9 cellular contexts compared by ENCODE assay signal in the genomic region with DNA sequence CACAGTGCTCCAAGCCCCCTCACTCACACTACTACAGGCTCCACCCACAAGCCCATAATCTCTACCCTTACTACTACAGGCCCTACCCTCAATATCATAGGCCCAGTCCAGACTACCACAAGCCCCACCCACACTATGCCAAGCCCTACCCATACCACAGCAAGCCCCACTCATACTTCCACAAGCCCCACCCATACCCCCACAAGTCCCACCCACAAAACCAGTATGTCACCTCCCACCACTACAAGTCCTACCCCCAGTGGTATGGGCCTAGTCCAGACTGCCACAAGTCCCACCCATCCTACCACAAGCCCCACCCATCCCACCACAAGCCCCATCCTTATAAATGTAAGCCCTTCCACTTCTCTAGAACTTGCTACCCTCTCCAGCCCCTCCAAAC. TPM values are rescaled to one million over a fixed set of nuclear protein-coding genes. Genes with fewer than 3 reads are reported as not detected.
DNase-seq lines count a peak whose midpoint lies in the region; ATAC-seq, FAIRE-seq and TF ChIP-seq lines count a peak whose summit lies in the region.
"Had no signal": no experiment of that assay in that cellular context is flagged by ENCODE, and none has a peak within 500 bp of the region (broad histone marks: within the 10 kb centered on the region; RNA-seq: fewer than 3 reads in every experiment).

No MANE protein-coding gene starts in this region.

- no peak overlapping the region for H3K9ac ChIP-seq in K562 (ENCODE audit: insufficient read depth in 1 of 2, low read depth in 2 of 2, low read length in 2 of 2)

- ATAC-seq in HG03280 (IDR thresholded peaks at IDR 0.05; ENCODE audit: unreplicated experiment) (peak; percentile 47), K562 (peak; percentile 91), naive B cell (ENCODE audit: low read depth in 2 of 2) (peak; percentile 64 to 68), HG03039 (IDR thresholded peaks at IDR 0.05; ENCODE audit: unreplicated experiment) (no peak)

- peak overlapping the region; percentile 80 for H3K27ac Mint-ChIP-seq in T-helper 2 cell treated with Interferon-gamma antibody and Interleukin-4, amounts not matched to agents 5 μg/mL and 100 μg/mL, for 36 hours
- H3K27ac Mint-ChIP-seq in naive B cell = peak overlapping the region; percentile 80 to 97 (median 92)

- H3K36me3 ChIP-seq in K562 (ENCODE audit: control insufficient read depth, insufficient read depth, low read length) = peaks cover 47% of the 10 kb centered on the region; the same call in 1 of the 3 replicates

- no peaks in the 10 kb centered on the region for H3K9me3 Mint-ChIP-seq in T-helper 2 cell treated with Interferon-gamma antibody and Interleukin-4, amounts not matched to agents 5 μg/mL and 100 μg/mL, for 36 hours
- H3K9me3 Mint-ChIP-seq in naive B cell = no peaks in the 10 kb centered on the region

- H3K9me1 ChIP-seq in K562 (ENCODE audit: control insufficient read depth, insufficient read depth, low read length) = no peaks in the 10 kb centered on the region

- no peak for TF ChIP-seq CTCF in K562 (IDR thresholded peaks at IDR 0.05 in 2 of 3, conservative IDR thresholded peaks at IDR 0.05 in 1 of 3; ENCODE audit: insufficient read depth in 2 of 3, low read depth in 1 of 3, low read length in 3 of 3)

- H3K27ac ChIP-seq in K562 (ENCODE audit: extremely low read depth, low read depth, low read length) = no peak overlapping the region

- H3K4me3 Mint-ChIP-seq in T-helper 2 cell treated with Interferon-gamma antibody and Interleukin-4, amounts not matched to agents 5 μg/mL and 100 μg/mL, for 36 hours = peak overlapping the region; percentile 1
- H3K4me3 Mint-ChIP-seq in naive B cell = peak overlapping the region in 6 of 8 donors; percentile 9 to 49 (median 39)

- H3K79me2 ChIP-seq in K562 (ENCODE audit: control insufficient read depth, insufficient read depth, low read length) = no peaks in the 10 kb centered on the region

- FAIRE-seq in K562 (lab: Jason Lieb, UNC) = peak; percentile 93
- FAIRE-seq: endometrium had no signal

- intact Hi-C loops in K562 (cut with micrococcal nuclease) = no loop called here

- H3K4me3 ChIP-seq in K562 = no peak overlapping the region

- DNase-seq in CMK (ENCODE audit: low read depth) (peak; percentile 91), K562 (ENCODE audit: extremely low read depth in 1 of 4, low spot score in 3 of 4) (peak; percentile 68 to 91 (median 88)), naive B cell (peak; percentile 71), NCI-H1694 treated with DMSO at 0.1 percent for 48 hours (lab: John Stamatoyannopoulos, UW) (no peak), NCI-H1105 (lab: John Stamatoyannopoulos, UW) (no peak)
- DNase-seq in T-helper 2 cell treated with Interferon-gamma antibody and Interleukin-4, amounts not matched to agents 5 μg/mL and 100 μg/mL, for 36 hours (ENCODE audit: low spot score) = peak; percentile 60

- no peak for TF ChIP-seq EP300 in K562 (IDR thresholded peaks at IDR 0.05; ENCODE audit: low read length)

- H3K4me1 ChIP-seq in K562 (replicated peaks in 1 of 2; ENCODE audit: control insufficient read depth in 2 of 2, insufficient read depth in 2 of 2, low read length in 2 of 2) = peaks cover 0 to 42% of the 10 kb centered on the region in 2 experiments; a peak in 2 of 5 replicates

- H3K9me3 ChIP-seq in K562 (replicated peaks; ENCODE audit: control insufficient read depth, insufficient read depth, low read depth, low read length) = no peaks in the 10 kb centered on the region

- CTCF ChIA-PET in K562 (lab: Yijun Ruan, JAX; ENCODE audit: low intra/inter-chr PET ratio) = no interaction called here

- peaks cover 10% of the 10 kb centered on the region for H3K36me3 Mint-ChIP-seq in T-helper 2 cell treated with Interferon-gamma antibody and Interleukin-4, amounts not matched to agents 5 μg/mL and 100 μg/mL, for 36 hours (ENCODE audit: low read depth)
- peaks cover 5 to 31% of the 10 kb centered on the region in 2 donors for H3K36me3 Mint-ChIP-seq in naive B cell

- no peak overlapping the region for H2AFZ ChIP-seq in K562 (ENCODE audit: low read depth, low read length)

- no peaks in the 10 kb centered on the region for H3K27me3 Mint-ChIP-seq in T-helper 2 cell treated with Interferon-gamma antibody and Interleukin-4, amounts not matched to agents 5 μg/mL and 100 μg/mL, for 36 hours (ENCODE audit: low read depth)
- H3K27me3 Mint-ChIP-seq in naive B cell = no peaks in the 10 kb centered on the region

- peaks cover 26% of the 10 kb centered on the region for H3K4me1 Mint-ChIP-seq in T-helper 2 cell treated with Interferon-gamma antibody and Interleukin-4, amounts not matched to agents 5 μg/mL and 100 μg/mL, for 36 hours (ENCODE audit: low read depth)
- peaks cover 69 to 87% (median 78%) of the 10 kb centered on the region in 3 donors for H3K4me1 Mint-ChIP-seq in naive B cell

- in situ Hi-C loops in K562 (cut with MboI) = no loop called here

- H4K20me1 ChIP-seq in K562 (replicated peaks; ENCODE audit: control insufficient read depth, insufficient read depth, low read length) = peaks cover 5% of the 10 kb centered on the region; the same call in 1 of the 2 replicates

- H3K27me3 ChIP-seq in K562 (ENCODE audit: control insufficient read depth in 2 of 2, insufficient read depth in 2 of 2, low read length in 2 of 2) = no peaks in the 10 kb centered on the region

- no peak for TF ChIP-seq RAD21 in K562 (CRISPR knock-in tag; conservative IDR thresholded peaks at IDR 0.05 in 1 of 2, IDR thresholded peaks at IDR 0.05 in 1 of 2)

- POLR2A ChIA-PET in K562 (lab: Yijun Ruan, JAX) = interaction anchor here (1.0 kb wide), 1 partner anchor 24 kb away, joined by 3 read pairs; no protein-coding TSS in a partner anchor

- BruUV-seq in K562 (replicated peaks; lab: Mats Ljungman, UMichigan) = TSS peak; percentile 34

- TF ChIP-seq POLR2A in K562 (conservative IDR thresholded peaks at IDR 0.05) = no peak

- no peak overlapping the region for H3K4me2 ChIP-seq in K562 (ENCODE audit: insufficient read depth, low read length)

RNA-seq across cellular contexts. Expression of a gene that starts 13.8 kb away (rescaled TPM):
- total RNA-seq in K562 (2011; cell fraction: chromatin; rRNA removed; ENCODE audit: low replicate concordance) = 26.1 and 49.9 TPM in 2 replicates
- 21.0 and 27.9 TPM in 2 replicates for total RNA-seq in K562 (2011; cell fraction: nucleolus; rRNA removed)
- 23.4 and 27.7 TPM in 2 replicates for total RNA-seq in K562 (2011; cell fraction: nucleoplasm; rRNA removed)
- 3.5 and 7.9 TPM in 2 replicates for total RNA-seq in K562 (2014; rRNA removed)
- total RNA-seq in K562 (2014; rRNA removed; fragmentation: Illumina TruSeq; extraction: Trizol) = 1.2 and 1.4 TPM in 2 replicates
- 3.0 and 3.1 TPM in 2 replicates for total RNA-seq in K562 (2015; rRNA removed; fragmentation: Illumina TruSeq; extraction: Trizol)
- total RNA-seq in K562 (2021) = 25.4 and 31.1 TPM in 2 replicates
- polyA plus RNA-seq in K562 (2011; rRNA removed) = 2.2 and 6.3 TPM in 2 replicates
- polyA plus RNA-seq in K562 (2011; cell fraction: cytosol; rRNA removed) = 1.4 and 2.4 TPM in 2 replicates
- polyA plus RNA-seq in K562 (2011; cell fraction: nucleus; rRNA removed) = 19.6 and 20.6 TPM in 2 replicates
- polyA plus RNA-seq in K562 (2012) = 14.5 and 15.2 TPM in 2 replicates
- polyA plus RNA-seq in K562 (2014; fragmentation: Illumina TruSeq; extraction: Trizol) = 10.0 and 14.1 TPM in 2 replicates
- polyA plus RNA-seq in K562 (2014; fragmentation: Nextera tagmentation; extraction: Ambion mirVana) = under 1 TPM; 0.36 to 0.37 TPM
- 7.2 and 9.2 TPM in 2 replicates for polyA plus RNA-seq in K562 (2014; rRNA removed)
- polyA minus RNA-seq in K562 (2011; rRNA and poly(A)+ RNA removed) = 4.9 and 6.9 TPM in 2 replicates
- polyA minus RNA-seq in K562 (2011; cell fraction: cytosol; rRNA and poly(A)+ RNA removed) = 8.8 and 31.9 TPM in 2 replicates
- 7.0 and 19.2 TPM in 2 replicates for polyA minus RNA-seq in K562 (2011; cell fraction: nucleus; rRNA and poly(A)+ RNA removed)
- 10 to 100 TPM in 5 of 6 donors, 1 to 10 TPM in 1; 3.4 to 34.5 (median 16.5) TPM for polyA plus RNA-seq in naive B cell (ENCODE audit: low read depth in 6 of 6)

RNA-seq across cellular contexts. Expression of a gene that starts 19.9 kb away (rescaled TPM):
- total RNA-seq in K562 (2011; cell fraction: chromatin; rRNA removed; ENCODE audit: low replicate concordance) = 41.2 and 61.0 TPM in 2 replicates
- 26.5 and 26.8 TPM in 2 replicates for total RNA-seq in K562 (2011; cell fraction: nucleolus; rRNA removed)
- total RNA-seq in K562 (2011; cell fraction: nucleoplasm; rRNA removed) = 34.7 and 46.6 TPM in 2 replicates
- 31.3 and 34.6 TPM in 2 replicates for total RNA-seq in K562 (2014; rRNA removed)
- 36.5 and 37.6 TPM in 2 replicates for total RNA-seq in K562 (2014; rRNA removed; fragmentation: Illumina TruSeq; extraction: Trizol)
- 45.1 and 49.2 TPM in 2 replicates for total RNA-seq in K562 (2015; rRNA removed; fragmentation: Illumina TruSeq; extraction: Trizol)
- total RNA-seq in K562 (2021) = 37.5 and 37.9 TPM in 2 replicates
- 21.0 and 33.9 TPM in 2 replicates for polyA plus RNA-seq in K562 (2011; rRNA removed)
- 17.2 and 19.3 TPM in 2 replicates for polyA plus RNA-seq in K562 (2011; cell fraction: cytosol; rRNA removed)
- polyA plus RNA-seq in K562 (2011; cell fraction: nucleus; rRNA removed) = 12.8 and 14.9 TPM in 2 replicates
- 27.6 and 33.5 TPM in 2 replicates for polyA plus RNA-seq in K562 (2012)
- 41.0 and 47.1 TPM in 2 replicates for polyA plus RNA-seq in K562 (2014; fragmentation: Illumina TruSeq; extraction: Trizol)
- 10 to 100 TPM in 1 of 2 experiments, 1 to 10 TPM in 1; 7.8 to 11.0 TPM for polyA plus RNA-seq in K562 (2014; fragmentation: Nextera tagmentation; extraction: Ambion mirVana)
- polyA plus RNA-seq in K562 (2014; rRNA removed) = 26.4 and 27.5 TPM in 2 replicates
- 34.2 and 51.3 TPM in 2 replicates for polyA minus RNA-seq in K562 (2011; rRNA and poly(A)+ RNA removed)
- polyA minus RNA-seq in K562 (2011; cell fraction: cytosol; rRNA and poly(A)+ RNA removed) = 21.9 and 28.2 TPM in 2 replicates
- polyA minus RNA-seq in K562 (2011; cell fraction: nucleus; rRNA and poly(A)+ RNA removed) = 10.4 and 17.2 TPM in 2 replicates
- polyA plus RNA-seq in naive B cell (ENCODE audit: low read depth in 6 of 6) = 10 to 100 TPM; 40.2 to 93.3 (median 67.8) TPM

RNA-seq across cellular contexts. Expression of a gene that starts 59.1 kb away (rescaled TPM):
- total RNA-seq in K562 (2011; cell fraction: chromatin; rRNA removed; ENCODE audit: low replicate concordance) = not detected in 2 replicates
- total RNA-seq in K562 (2011; cell fraction: nucleolus; rRNA removed) = not detected in 2 replicates
- total RNA-seq in K562 (2011; cell fraction: nucleoplasm; rRNA removed) = not detected in 2 replicates
- total RNA-seq in K562 (2014; rRNA removed) (not detected in 2 replicates), K562 (2014; rRNA removed; fragmentation: Illumina TruSeq; extraction: Trizol) (not detected in 2 replicates), K562 (2015; rRNA removed; fragmentation: Illumina TruSeq; extraction: Trizol) (not detected in 2 replicates), K562 (2021) (not detected in 2 replicates)
- polyA plus RNA-seq in K562 (2011; rRNA removed) (not detected in 2 replicates), K562 (2014; fragmentation: Illumina TruSeq; extraction: Trizol) (not detected in 2 replicates), K562 (2014; fragmentation: Nextera tagmentation; extraction: Ambion mirVana) (not detected), K562 (2014; rRNA removed) (not detected in 2 replicates), naive B cell (ENCODE audit: low read depth in 6 of 6) (not detected)
- polyA plus RNA-seq in K562 (2011; cell fraction: cytosol; rRNA removed) = not detected in 2 replicates
- polyA plus RNA-seq in K562 (2011; cell fraction: nucleus; rRNA removed) = not detected in 2 replicates
- polyA plus RNA-seq in K562 (2012) = not detected in 2 replicates
- not detected in 2 replicates for polyA minus RNA-seq in K562 (2011; rRNA and poly(A)+ RNA removed)
- polyA minus RNA-seq in K562 (2011; cell fraction: cytosol; rRNA and poly(A)+ RNA removed) = not detected in 2 replicates
- polyA minus RNA-seq in K562 (2011; cell fraction: nucleus; rRNA and poly(A)+ RNA removed) = not detected in 2 replicates

Comparison
In these comparisons a context has a peak if more than half of its experiments do, and no peak if none do; other contexts are left out.
1. DNase-seq: peak in CMK (single experiment), T-helper 2 cell treated with Interferon-gamma antibody and Interleukin-4, amounts not matched to agents 5 μg/mL and 100 μg/mL, for 36 hours (single experiment), K562 (4 of 4) and naive B cell (single experiment); none in NCI-H1694 treated with DMSO at 0.1 percent for 48 hours (single experiment) and NCI-H1105 (single experiment).